8 cellular contexts compared by ENCODE assay signal in genomic region chr7:56106108-56107073, GRCh38. TPM values are rescaled to one million over a fixed set of nuclear protein-coding genes. Genes with fewer than 3 reads are reported as not detected.
A peak's percentile ranks its signal among the peaks of the same experiment; 100 is the strongest.
DNase-seq lines count a peak whose midpoint lies in the region; ATAC-seq, FAIRE-seq and TF ChIP-seq lines count a peak whose summit lies in the region.

CHCHD2 (minus strand) TSS chr7:56106476; CDS start chr7:56106413, 63 bp downstream.

- H4K20me1 ChIP-seq in mammary epithelial cell (ENCODE audit: insufficient read depth, low read length): no peaks in the 10 kb centered on the region

- DNase-seq in AG08395 (ENCODE audit: low spot score): peak; percentile 98
- DNase-seq in NCI-H226: peak; percentile 97
- DNase-seq in mammary epithelial cell: peak; percentile 98
- DNase-seq in stimulated activated CD4-positive, alpha-beta T cell treated with anti-CD3 and anti-CD28 coated beads, Interleukin-12 subunit alpha, Interleukin-12 subunit beta, amount 100 ng/mL, for 4 hours: peak; percentile 87

- H3K36me3 ChIP-seq in mammary epithelial cell (ENCODE audit: insufficient read depth, low read length): peaks cover 16% of the 10 kb centered on the region

- dilution Hi-C loops in mammary epithelial cell (cut with HindIII; ENCODE audit: low sequenced_read_pairs): loop anchor here (5.0 kb wide), 1 partner anchor 464 kb away; no protein-coding TSS in a partner anchor

- H3K4me2 ChIP-seq in mammary epithelial cell (ENCODE audit: insufficient read depth, low read depth, low read length): peak within 1 kb of the TSS; percentile 75

- BruUV-seq in mammary epithelial cell (replicated peaks; lab: Mats Ljungman, UMichigan): TSS peak; percentile 86

- no peaks in the 10 kb centered on the region for H3K27me3 ChIP-seq in mammary epithelial cell (ENCODE audit: insufficient read depth, low read length)

- peak; percentile 100 for ATAC-seq in HG03196 (IDR thresholded peaks at IDR 0.05; ENCODE audit: unreplicated experiment)

- H3K4me1 ChIP-seq in mammary epithelial cell (ENCODE audit: insufficient read depth, low read length): no peaks in the 10 kb centered on the region

- peak; percentile 98 for FAIRE-seq in islet of Langerhans (lab: Jason Lieb, UNC)

- H3K4me3 ChIP-seq in WI38 (ENCODE audit: low read depth, low read length) (peak within 1 kb of the TSS; percentile 72), mammary epithelial cell (replicated peaks in 1 of 3; ENCODE audit: insufficient read depth in 1 of 3, low read depth in 2 of 3, low read length in 3 of 3) (peak within 1 kb of the TSS; percentile 82 to 99 (median 95))

- peak; percentile 83 for TF ChIP-seq POLR2A in GM18951 (IDR thresholded peaks at IDR 0.05; ENCODE audit: extremely low read depth, insufficient read depth, insufficient read length)

- no peaks in the 10 kb centered on the region for H3K9me3 ChIP-seq in mammary epithelial cell (replicated peaks; ENCODE audit: insufficient read depth, low read length)

- H2AFZ ChIP-seq in mammary epithelial cell (ENCODE audit: low read depth, low read length): peak within 1 kb of the TSS; percentile 80

- intact Hi-C loops in mammary epithelial cell (cut with micrococcal nuclease): no loop called here

- TF ChIP-seq CTCF in WI38 (IDR thresholded peaks at IDR 0.05; ENCODE audit: low read depth, low read length) (no peak), mammary epithelial cell (conservative IDR thresholded peaks at IDR 0.05 in 1 of 2, IDR thresholded peaks at IDR 0.05 in 1 of 2; ENCODE audit: extremely low read depth in 1 of 2, insufficient read depth in 1 of 2, low read depth in 1 of 2, low read length in 2 of 2) (no peak)

- in situ Hi-C loops in GM18951 (cut with MboI; ENCODE audit: low sequenced_read_pairs, unreplicated experiment) (no loop called here), mammary epithelial cell (cut with MboI; ENCODE audit: low sequenced_read_pairs in 2 of 2) (no loop called here)

- H3K9ac ChIP-seq in mammary epithelial cell (ENCODE audit: insufficient read depth, low read length): peak within 1 kb of the TSS; percentile 99

- CTCF ChIA-PET in mammary epithelial cell (lab: Charles Lee; ENCODE audit: low non-redundant PET): interaction anchor here (0.6 kb wide), 1 partner anchor 14 kb away, joined by 4 read pairs; the partner anchor contains the start of gene PHKG1

- WGBS in mammary epithelial cell (ENCODE audit: low coverage, missing lambda C conversion rate): 2% methylated on average over 15 of the region's 57 CpGs

- H3K79me2 ChIP-seq in mammary epithelial cell (ENCODE audit: insufficient read depth, low read length): peaks cover 43% of the 10 kb centered on the region

- H3K27ac ChIP-seq in mammary epithelial cell (ENCODE audit: insufficient read depth, low read depth, low read length): peak within 1 kb of the TSS; percentile 98

RNA-seq across cellular contexts. Expression of gene CHCHD2, which starts in this region (rescaled TPM):
- total RNA-seq in mammary epithelial cell: 100 to 1,000 TPM; 197 to 352 TPM
- polyA plus RNA-seq in mammary epithelial cell: 417 TPM
- 87.3 TPM for polyA minus RNA-seq in mammary epithelial cell

Comparison
In these comparisons a context has a peak if more than half of its experiments do, and no peak if none do; other contexts are left out.
1. Peak in every context shown above with its lines: DNase-seq, ATAC-seq, H3K4me3 ChIP-seq and H3K27ac ChIP-seq.